Comparison of ENCODE assay signal across 1 cellular context in the genomic region with DNA sequence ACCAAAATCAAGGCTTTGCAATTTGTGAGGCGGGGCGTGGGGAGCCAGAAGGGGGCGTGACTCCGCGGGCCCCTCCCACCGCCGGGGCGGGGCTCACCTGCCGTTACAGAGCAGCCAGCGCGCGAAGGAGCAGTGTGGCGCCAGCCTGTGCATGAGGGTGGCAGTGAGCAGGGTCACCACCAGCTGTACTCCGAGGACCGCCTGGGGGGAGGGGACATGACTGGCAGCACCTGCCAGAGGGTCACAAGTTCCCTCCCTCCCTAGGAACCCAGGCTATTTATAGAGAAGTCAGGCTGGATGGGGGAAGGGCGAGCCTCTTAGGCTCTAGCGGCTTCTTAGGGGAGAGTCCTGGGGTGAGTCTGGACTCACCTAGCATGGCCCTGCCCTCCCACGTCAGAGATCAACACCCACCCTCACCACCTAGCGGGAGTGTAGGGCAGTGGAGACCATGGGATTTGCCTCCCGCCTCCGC.
A peak's percentile ranks its signal among the peaks of the same experiment; 100 is the strongest.
TF ChIP-seq lines count a peak whose summit lies in the region.

No MANE protein-coding gene starts in this region.

TF ChIP-seq in K562, 482 proteins besides CTCF, POLR2A, EP300 and RAD21 (continued from another document):
- TF ChIP-seq, protein P1, sequence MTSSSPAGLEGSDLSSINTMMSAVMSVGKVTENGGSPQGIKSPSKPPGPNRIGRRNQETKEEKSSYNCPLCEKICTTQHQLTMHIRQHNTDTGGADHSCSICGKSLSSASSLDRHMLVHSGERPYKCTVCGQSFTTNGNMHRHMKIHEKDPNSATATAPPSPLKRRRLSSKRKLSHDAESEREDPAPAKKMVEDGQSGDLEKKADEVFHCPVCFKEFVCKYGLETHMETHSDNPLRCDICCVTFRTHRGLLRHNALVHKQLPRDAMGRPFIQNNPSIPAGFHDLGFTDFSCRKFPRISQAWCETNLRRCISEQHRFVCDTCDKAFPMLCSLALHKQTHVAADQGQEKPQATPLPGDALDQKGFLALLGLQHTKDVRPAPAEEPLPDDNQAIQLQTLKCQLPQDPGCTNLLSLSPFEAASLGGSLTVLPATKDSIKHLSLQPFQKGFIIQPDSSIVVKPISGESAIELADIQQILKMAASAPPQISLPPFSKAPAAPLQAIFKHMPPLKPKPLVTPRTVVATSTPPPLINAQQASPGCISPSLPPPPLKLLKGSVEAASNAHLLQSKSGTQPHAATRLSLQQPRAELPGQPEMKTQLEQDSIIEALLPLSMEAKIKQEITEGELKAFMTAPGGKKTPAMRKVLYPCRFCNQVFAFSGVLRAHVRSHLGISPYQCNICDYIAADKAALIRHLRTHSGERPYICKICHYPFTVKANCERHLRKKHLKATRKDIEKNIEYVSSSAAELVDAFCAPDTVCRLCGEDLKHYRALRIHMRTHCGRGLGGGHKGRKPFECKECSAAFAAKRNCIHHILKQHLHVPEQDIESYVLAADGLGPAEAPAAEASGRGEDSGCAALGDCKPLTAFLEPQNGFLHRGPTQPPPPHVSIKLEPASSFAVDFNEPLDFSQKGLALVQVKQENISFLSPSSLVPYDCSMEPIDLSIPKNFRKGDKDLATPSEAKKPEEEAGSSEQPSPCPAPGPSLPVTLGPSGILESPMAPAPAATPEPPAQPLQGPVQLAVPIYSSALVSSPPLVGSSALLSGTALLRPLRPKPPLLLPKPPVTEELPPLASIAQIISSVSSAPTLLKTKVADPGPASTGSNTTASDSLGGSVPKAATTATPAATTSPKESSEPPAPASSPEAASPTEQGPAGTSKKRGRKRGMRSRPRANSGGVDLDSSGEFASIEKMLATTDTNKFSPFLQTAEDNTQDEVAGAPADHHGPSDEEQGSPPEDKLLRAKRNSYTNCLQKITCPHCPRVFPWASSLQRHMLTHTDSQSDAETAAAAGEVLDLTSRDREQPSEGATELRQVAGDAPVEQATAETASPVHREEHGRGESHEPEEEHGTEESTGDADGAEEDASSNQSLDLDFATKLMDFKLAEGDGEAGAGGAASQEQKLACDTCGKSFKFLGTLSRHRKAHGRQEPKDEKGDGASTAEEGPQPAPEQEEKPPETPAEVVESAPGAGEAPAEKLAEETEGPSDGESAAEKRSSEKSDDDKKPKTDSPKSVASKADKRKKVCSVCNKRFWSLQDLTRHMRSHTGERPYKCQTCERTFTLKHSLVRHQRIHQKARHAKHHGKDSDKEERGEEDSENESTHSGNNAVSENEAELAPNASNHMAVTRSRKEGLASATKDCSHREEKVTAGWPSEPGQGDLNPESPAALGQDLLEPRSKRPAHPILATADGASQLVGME (CRISPR knock-in tag; IDR thresholded peaks at IDR 0.05), result no peak
- TF ChIP-seq FOXA3 (CRISPR knock-in tag; conservative IDR thresholded peaks at IDR 0.05 in 1 of 2, IDR thresholded peaks at IDR 0.05 in 1 of 2) (no peak), HOXB6 (CRISPR knock-in tag; IDR thresholded peaks at IDR 0.05; ENCODE audit: borderline replicate concordance) (no peak), ZNF561 (CRISPR knock-in tag; conservative IDR thresholded peaks at IDR 0.05) (no peak), NEUROD1 (IDR thresholded peaks at IDR 0.05; ENCODE audit: borderline replicate concordance, low read depth, low read length, partially characterized antibody) (no peak), TCF7L2 (IDR thresholded peaks at IDR 0.05; ENCODE audit: low read depth, low read length) (no peak), E2F3 (CRISPR knock-in tag; IDR thresholded peaks at IDR 0.05) (no peak), TBL1XR1 (IDR thresholded peaks at IDR 0.05; ENCODE audit: low read length in 2 of 2) (0 out of 4 replicates have a peak, but pooled peaks of 1 of the 2 experiments have one; percentile 22), ARNT (IDR thresholded peaks at IDR 0.05) (no peak), THAP7 (CRISPR knock-in tag; IDR thresholded peaks at IDR 0.05) (no peak), SETDB1 (IDR thresholded peaks at IDR 0.05; ENCODE audit: low read length) (no peak), PRMT5 (CRISPR knock-in tag; IDR thresholded peaks at IDR 0.05) (no peak)
- TF ChIP-seq, protein P2, sequence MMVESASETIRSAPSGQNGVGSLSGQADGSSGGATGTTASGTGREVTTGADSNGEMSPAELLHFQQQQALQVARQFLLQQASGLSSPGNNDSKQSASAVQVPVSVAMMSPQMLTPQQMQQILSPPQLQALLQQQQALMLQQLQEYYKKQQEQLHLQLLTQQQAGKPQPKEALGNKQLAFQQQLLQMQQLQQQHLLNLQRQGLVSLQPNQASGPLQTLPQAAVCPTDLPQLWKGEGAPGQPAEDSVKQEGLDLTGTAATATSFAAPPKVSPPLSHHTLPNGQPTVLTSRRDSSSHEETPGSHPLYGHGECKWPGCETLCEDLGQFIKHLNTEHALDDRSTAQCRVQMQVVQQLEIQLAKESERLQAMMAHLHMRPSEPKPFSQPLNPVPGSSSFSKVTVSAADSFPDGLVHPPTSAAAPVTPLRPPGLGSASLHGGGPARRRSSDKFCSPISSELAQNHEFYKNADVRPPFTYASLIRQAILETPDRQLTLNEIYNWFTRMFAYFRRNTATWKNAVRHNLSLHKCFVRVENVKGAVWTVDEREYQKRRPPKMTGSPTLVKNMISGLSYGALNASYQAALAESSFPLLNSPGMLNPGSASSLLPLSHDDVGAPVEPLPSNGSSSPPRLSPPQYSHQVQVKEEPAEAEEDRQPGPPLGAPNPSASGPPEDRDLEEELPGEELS (CRISPR knock-in tag; IDR thresholded peaks at IDR 0.05; ENCODE audit: borderline replicate concordance), result no peak
